ENCODE assay signal across 25 cellular contexts in genomic region chr2:202944403-202944802, GRCh38. TPM values are rescaled to one million over a fixed set of nuclear protein-coding genes. Genes with fewer than 3 reads are reported as not detected.
DNase-seq lines count a peak whose midpoint lies in the region; ATAC-seq and TF ChIP-seq lines count a peak whose summit lies in the region.
"Had no signal": no experiment of that assay in that cellular context is flagged by ENCODE, and none has a peak within 500 bp of the region (broad histone marks: within the 10 kb centered on the region; RNA-seq: fewer than 3 reads in every experiment).

No MANE protein-coding gene starts in this region.

- peak; percentile 68 for ATAC-seq in PC-3
- ATAC-seq in SK-N-SH treated with all-trans-retinoic acid at 6 μM for 48 hours, result no peak
- ATAC-seq: CD8-positive, alpha-beta T cell; gastrocnemius medialis; left ventricle myocardium superior had no signal

- H3K4me2 ChIP-seq in PC-3 (ENCODE audit: low read length) (peak overlapping the region; percentile 60), fibroblast of lung (ENCODE audit: extremely low read depth, insufficient read depth, low read length) (no peak overlapping the region)

- H4K20me1 ChIP-seq in PC-3 (ENCODE audit: low read length) (no peaks in the 10 kb centered on the region), fibroblast of lung (ENCODE audit: control insufficient read depth, extremely low read depth, insufficient read depth, low read length) (no peaks in the 10 kb centered on the region)

- DNase-seq in EH (ENCODE audit: low read depth) (peak; percentile 47), PC-3 (peak; percentile 48), fibroblast of lung (ENCODE audit: low read depth in 2 of 2) (peak; percentile 61 to 66), kidney tubule cell (ENCODE audit: low spot score) (peak; percentile 49), DMS53 treated with DMSO at 0.1 percent for 48 hours (lab: John Stamatoyannopoulos, UW; ENCODE audit: unreplicated experiment) (no peak), A172 (ENCODE audit: low spot score) (no peak)
- DNase-seq: activated CD4-positive, alpha-beta T cell treated with anti-CD3 and anti-CD28 coated beads for 4 hours; activated gamma-delta T cell; activated T-cell treated with anti-CD3 and anti-CD28 coated beads, Interleukin-2, amount 50 U/mL, for 24 hours; CD8-positive, alpha-beta T cell; DMS153; effector CD4-positive, alpha-beta T cell; gastrocnemius medialis; hippocampal formation; left ventricle myocardium superior; NCI-H1694; NCI-H2171; NCI-H510A treated with DMSO at 0.1 percent for 48 hours; SHP77 treated with DMSO at 0.1 percent for 48 hours; stimulated activated CD4-positive, alpha-beta T cell treated with anti-CD3 and anti-CD28 coated beads, Interleukin-15, amount 100 ng/mL, for 24 hours; stimulated activated naive CD4-positive, alpha-beta T cell had no signal

- POLR2A ChIA-PET in PC-3 (lab: Charles Lee; ENCODE audit: unreplicated experiment), result no interaction called here

- H3K27ac ChIP-seq in PC-3 (ENCODE audit: low read length) (peak overlapping the region; percentile 6; the same call in 1 of the 2 replicates), fibroblast of lung (ENCODE audit: insufficient read depth, low read length) (no peak overlapping the region)
- H3K27ac ChIP-seq: breast epithelium, gastrocnemius medialis, neutrophil, VCaP had no signal

- intact Hi-C loops in PC-3 (cut with micrococcal nuclease), result no loop called here

- H3K9me3 ChIP-seq in PC-3 (ENCODE audit: low read length), result no peaks in the 10 kb centered on the region
- H3K9me3 ChIP-seq in fibroblast of lung (ENCODE audit: control insufficient read depth, insufficient read depth, low read depth, low read length), result no peaks in the 10 kb centered on the region
- H3K9me3 ChIP-seq: gastrocnemius medialis, neutrophil had no signal

- H3K4me1 ChIP-seq in PC-3 (ENCODE audit: insufficient read depth, low read length), result peaks cover 9% of the 10 kb centered on the region
- peaks cover 2% of the 10 kb centered on the region for H3K4me1 ChIP-seq in fibroblast of lung (ENCODE audit: control insufficient read depth, extremely low read depth, insufficient read depth, low read length)
- H3K4me1 ChIP-seq: breast epithelium, gastrocnemius medialis had no signal

- no TSS peak for BruUV-seq in PC-3 (replicated peaks; lab: Mats Ljungman, UMichigan)

- H3K9me2 ChIP-seq in PC-3 (replicated peaks; ENCODE audit: low read length), result no peaks in the 10 kb centered on the region

- H3K27me3 ChIP-seq in PC-3 (ENCODE audit: low read length) (no peaks in the 10 kb centered on the region), fibroblast of lung (ENCODE audit: control insufficient read depth, insufficient read depth, low read length) (no peaks in the 10 kb centered on the region)
- H3K27me3 ChIP-seq: breast epithelium, gastrocnemius medialis, neutrophil had no signal

- H2AFZ ChIP-seq in PC-3 (ENCODE audit: low read length) (0 out of 2 replicates have a peak overlapping the region, but pooled peaks have one; percentile 6), fibroblast of lung (ENCODE audit: low read length) (no peak overlapping the region)

- H3K9ac ChIP-seq in PC-3 (ENCODE audit: low read length) (no peak overlapping the region), fibroblast of lung (ENCODE audit: insufficient read depth, low read length) (no peak overlapping the region)

- no peak for TF ChIP-seq CTCF in PC-3 (conservative IDR thresholded peaks at IDR 0.05; ENCODE audit: low read depth, low read length)
- no peak for TF ChIP-seq CTCF in fibroblast of lung (conservative IDR thresholded peaks at IDR 0.05 in 1 of 2, IDR thresholded peaks at IDR 0.05 in 1 of 2; ENCODE audit: low read depth in 1 of 2, low read length in 2 of 2)

- no peaks in the 10 kb centered on the region for H3K36me3 ChIP-seq in PC-3 (ENCODE audit: low read depth, low read length)
- H3K36me3 ChIP-seq in fibroblast of lung (ENCODE audit: control insufficient read depth, insufficient read depth, low read length), result no peaks in the 10 kb centered on the region

- no peaks in the 10 kb centered on the region for H3F3A ChIP-seq in PC-3 (ENCODE audit: low read length, unreplicated experiment)

- CTCF ChIA-PET in PC-3 (lab: Charles Lee), result no interaction called here

- no peak overlapping the region for H3K4me3 ChIP-seq in PC-3 (ENCODE audit: low read length)
- no peak overlapping the region for H3K4me3 ChIP-seq in fibroblast of lung (replicated peaks in 1 of 4; ENCODE audit: control extremely low read depth in 1 of 4, insufficient read depth in 1 of 4, low read depth in 3 of 4, low read length in 4 of 4)
- H3K4me3 ChIP-seq: breast epithelium, gastrocnemius medialis had no signal

- H3K79me2 ChIP-seq in PC-3 (ENCODE audit: low read length) (no peaks in the 10 kb centered on the region), fibroblast of lung (ENCODE audit: control insufficient read depth, insufficient read depth, low read length) (no peaks in the 10 kb centered on the region)

TF ChIP-seq in SK-N-SH treated with all-trans-retinoic acid at 6 μM for 48 hours, 23 proteins besides CTCF, POLR2A, EP300 and RAD21:
- TF ChIP-seq ESRRG (CRISPR knock-in tag; IDR thresholded peaks at IDR 0.05), result no peak
- TF ChIP-seq ZNF8 (CRISPR knock-in tag; IDR thresholded peaks at IDR 0.05), result no peak
- TF ChIP-seq TCF4 (CRISPR knock-in tag; IDR thresholded peaks at IDR 0.05; ENCODE audit: borderline replicate concordance), result no peak

RNA-seq across cellular contexts. Expression of gene CARF, which starts 32.3 kb away (rescaled TPM):
- total RNA-seq in PC-3 (2014; rRNA removed) (1.6 and 4.4 TPM in 2 replicates), fibroblast of lung (7.4 and 8.6 TPM in 2 replicates)
- polyA plus RNA-seq in fibroblast of lung, result 3.7 and 7.2 TPM in 2 replicates
- 1.7 and 2.8 TPM in 2 replicates for polyA plus RNA-seq in fibroblast of lung (2012)
- polyA minus RNA-seq in fibroblast of lung (ENCODE audit: low replicate concordance), result 0.51 and 6.3 TPM in 2 replicates
- 7.0 and 8.8 TPM in 2 replicates for total RNA-seq in A172 (2014; rRNA removed; shearing (Covaris generic))

RNA-seq across cellular contexts. Expression of gene WDR12, which starts 32.9 kb away (rescaled TPM):
- total RNA-seq in PC-3 (2014; rRNA removed) (60.5 and 65.4 TPM in 2 replicates), fibroblast of lung (26.4 and 31.1 TPM in 2 replicates)
- polyA plus RNA-seq in fibroblast of lung, result 35.1 and 42.3 TPM in 2 replicates
- polyA plus RNA-seq in fibroblast of lung (2012), result 33.0 and 44.7 TPM in 2 replicates
- polyA minus RNA-seq in fibroblast of lung (ENCODE audit: low replicate concordance), result 3.3 and 13.1 TPM in 2 replicates
- total RNA-seq in A172 (2014; rRNA removed; shearing (Covaris generic)), result 53.9 and 67.3 TPM in 2 replicates

Comparison
In these comparisons a context has a peak if more than half of its experiments do, and no peak if none do; other contexts are left out.
1. DNase-seq: peak in EH (single experiment), PC-3 (single experiment), fibroblast of lung (2 of 2) and kidney tubule cell (single experiment); none in DMS53 treated with DMSO at 0.1 percent for 48 hours (single experiment) and A172 (single experiment).